ENCODE assay signal across 28 cellular contexts in the genomic region with DNA sequence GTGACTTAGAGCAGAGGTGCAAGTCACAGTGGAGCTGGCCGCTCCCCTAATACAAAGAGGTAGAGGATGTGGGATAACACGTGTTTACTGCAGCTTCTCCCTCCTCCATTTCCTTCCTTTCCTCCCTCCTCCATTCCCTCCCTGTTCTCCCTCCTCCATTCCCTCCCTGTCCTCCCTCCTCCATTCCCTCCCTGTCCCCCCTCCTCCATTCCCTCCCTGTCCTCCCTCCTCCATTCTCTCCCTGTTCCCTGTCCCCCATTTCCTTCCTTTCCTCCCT.
"Had no signal": no experiment of that assay in that cellular context is flagged by ENCODE, and none has a peak within 500 bp of the region (broad histone marks: within the 10 kb centered on the region; RNA-seq: fewer than 3 reads in every experiment).

No MANE protein-coding gene starts in this region.

- H3K27ac ChIP-seq: brain microvascular endothelial cell, colonic mucosa, epithelial cell of prostate, esophagus squamous epithelium, gastroesophageal sphincter had no signal

- FAIRE-seq: astrocyte, endometrium, endothelial cell of umbilical vein had no signal

- ATAC-seq: activated CD4-positive, alpha-beta T cell treated with anti-CD3 and anti-CD28 coated beads for 36 hours; activated CD8-positive, alpha-beta memory T cell treated with anti-CD3 and anti-CD28 coated beads, Interleukin-2, amount 10 ng/mL, durations not matched to agents 7 days and 5 days; activated CD8-positive, alpha-beta T cell treated with anti-CD3 and anti-CD28 coated beads, Interleukin-2, amount 10 ng/mL, durations not matched to agents 7 days and 5 days; gastroesophageal sphincter had no signal

- H3K9me3 ChIP-seq: colonic mucosa had no signal

- H3K4me3 ChIP-seq: colonic mucosa, esophagus squamous epithelium, gastroesophageal sphincter had no signal

- H3K27me3 ChIP-seq: brain microvascular endothelial cell, colonic mucosa had no signal

- DNase-seq: activated CD4-positive, alpha-beta memory T cell treated with anti-CD3 and anti-CD28 coated beads for 36 hours; activated CD4-positive, alpha-beta T cell treated with anti-CD3 and anti-CD28 coated beads for 36 hours; activated CD4-positive, alpha-beta T cell treated with anti-CD3 and anti-CD28 coated beads, Interleukin-2, amount 10 ng/mL, durations not matched to agents 24 days and 14 days; activated CD4-positive, CD25-positive, alpha-beta regulatory T cell; activated CD4-positive, CD25-positive, alpha-beta regulatory T cell treated with anti-CD3 and anti-CD28 coated beads, Interleukin-2, amount 50 U/mL, for 72 hours; activated CD8-positive, alpha-beta memory T cell treated with anti-CD3 and anti-CD28 coated beads, Interleukin-2, amount 10 ng/mL, durations not matched to agents 7 days and 5 days; activated CD8-positive, alpha-beta memory T cell treated with anti-CD3 and anti-CD28 coated beads, Interleukin-2, amount 50 U/mL, for 4 hours; activated CD8-positive, alpha-beta T cell treated with anti-CD3 and anti-CD28 coated beads, Interleukin-2, amount 10 ng/mL, durations not matched to agents 7 days and 5 days; activated effector memory CD4-positive, alpha-beta T cell treated with anti-CD3 and anti-CD28 coated beads, Interleukin-2, amount 50 U/mL, for 16 hours; activated naive CD4-positive, alpha-beta T cell treated with anti-CD3 and anti-CD28 coated beads for 36 hours; activated naive CD8-positive, alpha-beta T cell treated with anti-CD3 and anti-CD28 coated beads for 36 hours; activated T-cell treated with anti-CD3 and anti-CD28 coated beads, Interleukin-2, amount 50 U/mL, for 1 hour; activated T-cell treated with anti-CD3 and anti-CD28 coated beads, Interleukin-2, amount 50 U/mL, for 48 hours; amniotic stem cell; anterior cingulate cortex; brain microvascular endothelial cell; central memory CD4-positive, alpha-beta T cell; cerebellar nuclear complex; colonic mucosa; effector CD8-positive, alpha-beta T cell; esophagus squamous epithelium; foreskin melanocyte; T-helper 2 cell had no signal

- H3K4me1 ChIP-seq: colonic mucosa, esophagus squamous epithelium, gastroesophageal sphincter had no signal

- H3K36me3 ChIP-seq: brain microvascular endothelial cell, colonic mucosa, esophagus squamous epithelium, gastroesophageal sphincter had no signal
